26 cellular contexts compared by ENCODE assay signal in the genomic region with DNA sequence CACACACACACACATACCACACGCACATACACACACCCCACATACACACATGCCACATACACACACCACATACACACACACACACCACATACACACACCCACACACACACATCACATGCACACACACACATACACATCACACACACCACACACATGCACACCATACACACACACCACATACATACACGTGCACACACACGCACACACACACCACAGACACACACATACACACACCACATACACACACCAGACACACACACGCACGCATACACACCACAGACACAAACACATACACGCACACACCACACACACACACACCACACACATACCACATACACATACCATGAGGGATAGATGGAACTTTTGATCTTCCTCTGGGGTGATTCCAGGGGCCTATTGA.
"Had no signal": no experiment of that assay in that cellular context is flagged by ENCODE, and none has a peak within 500 bp of the region (broad histone marks: within the 10 kb centered on the region; RNA-seq: fewer than 3 reads in every experiment).

No MANE protein-coding gene starts in this region.

- H3K4me1 ChIP-seq: esophagus muscularis mucosa, foreskin keratinocyte, left ventricle myocardium inferior, parathyroid adenoma, prostate gland, sigmoid colon, transverse colon, uterus had no signal

- H3K4me2 ChIP-seq: hepatocyte had no signal

- H2AFZ ChIP-seq: hepatocyte, parathyroid adenoma had no signal

- H3K27ac ChIP-seq: coronary artery, dorsolateral prefrontal cortex, epithelial cell of prostate, esophagus muscularis mucosa, foreskin keratinocyte, hepatocyte, left ventricle myocardium inferior, parathyroid adenoma, prostate gland, sigmoid colon, skin epidermis, thoracic aorta, transverse colon, uterus had no signal

- H3K9me3 ChIP-seq: esophagus muscularis mucosa, left ventricle myocardium inferior, prostate gland, sigmoid colon, thoracic aorta, transverse colon, uterus had no signal

- H3K4me3 ChIP-seq: coronary artery, dorsolateral prefrontal cortex, esophagus muscularis mucosa, hepatocyte, left ventricle myocardium inferior, lung, prostate gland, sigmoid colon, skin epidermis, thoracic aorta, transverse colon, uterus had no signal

- H3K9ac ChIP-seq: parathyroid adenoma had no signal

- DNase-seq: dorsolateral prefrontal cortex; effector CD8-positive, alpha-beta T cell; foreskin keratinocyte; head of caudate nucleus; kidney; left cardiac atrium; left ventricle myocardium inferior; mesenchymal stem cell; midbrain; sigmoid colon; stimulated activated CD4-positive, alpha-beta T cell treated with anti-CD3 and anti-CD28 coated beads, Interleukin-2, amount 100 ng/mL, for 24 hours; stimulated activated CD4-positive, alpha-beta T cell treated with anti-CD3 and anti-CD28 coated beads, Interleukin-4, amount 100 ng/mL, for 4 hours; stimulated activated naive B cell treated with anti-CD40 and anti-IgM and Interleukin-4, amounts not matched to agents 10 μg/mL and 1 μg/mL and 100 μg/mL, for 72 hours; substantia nigra; transverse colon; uterus had no signal

- H3K79me2 ChIP-seq: hepatocyte, parathyroid adenoma had no signal

- H3K36me3 ChIP-seq: esophagus muscularis mucosa, left ventricle myocardium inferior, prostate gland, sigmoid colon, thoracic aorta, transverse colon, uterus had no signal

- FAIRE-seq: endometrium, kidney had no signal

- H3K27me3 ChIP-seq: dorsolateral prefrontal cortex had no signal
